1 cellular context compared by ENCODE assay signal in genomic region chr16:67234180-67234597, GRCh38.
TF ChIP-seq lines count a peak whose summit lies in the region.

No MANE protein-coding gene starts in this region.

TF ChIP-seq in HepG2, 621 proteins besides CTCF, POLR2A, EP300 and RAD21:
- peak; percentile 29 for TF ChIP-seq AGO1 (IDR thresholded peaks at IDR 0.05; ENCODE audit: low read depth, low read length, poor library complexity, severe bottlenecking)
- no peak for TF ChIP-seq ZNF850 (CRISPR knock-in tag; conservative IDR thresholded peaks at IDR 0.05)
- peak; percentile 62 for TF ChIP-seq AGO2 (optimal IDR thresholded peaks at IDR 0.05; ENCODE audit: low read depth, low read length)
